8 cellular contexts compared by ENCODE assay signal in genomic region chr3:141303481-141304223, GRCh38.
A peak's percentile ranks its signal among the peaks of the same experiment; 100 is the strongest.
DNase-seq lines count a peak whose midpoint lies in the region; ATAC-seq and TF ChIP-seq lines count a peak whose summit lies in the region.

No MANE protein-coding gene starts in this region.

- H3K9me3 ChIP-seq in BE2C = no peaks in the 10 kb centered on the region
- H3K9me3 ChIP-seq in endodermal cell (ENCODE audit: control insufficient read depth, low read length) = peaks cover 15% of the 10 kb centered on the region
- H3K9me3 ChIP-seq in upper lobe of right lung = no peaks in the 10 kb centered on the region

- ATAC-seq in GM18909 (IDR thresholded peaks at IDR 0.05; ENCODE audit: poor library complexity, unreplicated experiment) = peak; percentile 70
- ATAC-seq in HG03442 (IDR thresholded peaks at IDR 0.05; ENCODE audit: unreplicated experiment) = peak; percentile 63
- ATAC-seq in activated B cell treated with CpG ODN at 0.5 μM for 24 hours (ENCODE audit: low read depth) = peak; percentile 88
- ATAC-seq in upper lobe of right lung = peak; percentile 91

- H3K27ac ChIP-seq in endodermal cell (ENCODE audit: low read depth, low read length) (no peak overlapping the region), upper lobe of right lung (no peak overlapping the region)

- H3K4me1 ChIP-seq in BE2C = no peaks in the 10 kb centered on the region
- no peaks in the 10 kb centered on the region for H3K4me1 ChIP-seq in endodermal cell (ENCODE audit: control insufficient read depth, insufficient read depth, low read length)
- no peaks in the 10 kb centered on the region for H3K4me1 ChIP-seq in upper lobe of right lung

- H3K36me3 ChIP-seq in BE2C = no peaks in the 10 kb centered on the region
- H3K36me3 ChIP-seq in endodermal cell (ENCODE audit: control insufficient read depth, insufficient read depth, low read length) = no peaks in the 10 kb centered on the region
- H3K36me3 ChIP-seq in upper lobe of right lung = no peaks in the 10 kb centered on the region

- H3K4me1 Mint-ChIP-seq in activated B cell treated with CpG ODN at 0.5 μM for 24 hours (peaks cover 2% of the 10 kb centered on the region), endodermal cell (no peaks in the 10 kb centered on the region)

- H3K27me3 Mint-ChIP-seq in activated B cell treated with CpG ODN at 0.5 μM for 24 hours (no peaks in the 10 kb centered on the region), endodermal cell (ENCODE audit: insufficient read depth) (peaks cover 12% of the 10 kb centered on the region)

- H3K36me3 Mint-ChIP-seq in activated B cell treated with CpG ODN at 0.5 μM for 24 hours (ENCODE audit: low read depth) = no peaks in the 10 kb centered on the region
- peaks cover 22% of the 10 kb centered on the region for H3K36me3 Mint-ChIP-seq in endodermal cell (ENCODE audit: low read depth)

- H3K4me3 Mint-ChIP-seq in activated B cell treated with CpG ODN at 0.5 μM for 24 hours (no peak overlapping the region), endodermal cell (no peak overlapping the region)

- H3K9me3 Mint-ChIP-seq in activated B cell treated with CpG ODN at 0.5 μM for 24 hours (no peaks in the 10 kb centered on the region), endodermal cell (peaks cover 31% of the 10 kb centered on the region)

- H3K27ac Mint-ChIP-seq in activated B cell treated with CpG ODN at 0.5 μM for 24 hours = no peak overlapping the region
- no peak overlapping the region for H3K27ac Mint-ChIP-seq in endodermal cell

- DNase-seq in BE2C (peak; percentile 67), NCI-H510A (lab: John Stamatoyannopoulos, UW) (peak; percentile 19), activated B cell treated with CpG ODN at 0.5 μM for 24 hours (no peak), endodermal cell (peak; percentile 80), middle frontal gyrus (ENCODE audit: extremely low spot score, low spot score) (peak; percentile 69), upper lobe of right lung (no peak)

- POLR2A ChIA-PET in activated B cell treated with CpG ODN at 0.5 μM for 24 hours (lab: Charles Lee) = interaction anchor here (0.9 to 1.5 kb wide), 2 partner anchors 8 to 183 kb away, joined by 3 to 8 read pairs; partner anchors contain the start of gene RASA2

- intact Hi-C loops in activated B cell treated with CpG ODN at 0.5 μM for 24 hours (cut with micrococcal nuclease) (loop anchor here (1.0 to 2.0 kb wide), 5 partner anchors 138 to 609 kb away; no protein-coding TSS in a partner anchor), upper lobe of right lung (cut with DNase I) (no loop called here)

- no peaks in the 10 kb centered on the region for H3K27me3 ChIP-seq in BE2C
- H3K27me3 ChIP-seq in endodermal cell (ENCODE audit: control insufficient read depth, insufficient read depth, low read length, poor library complexity, severe bottlenecking) = no peaks in the 10 kb centered on the region
- H3K27me3 ChIP-seq in upper lobe of right lung = no peaks in the 10 kb centered on the region

- no peak overlapping the region for H3K9ac ChIP-seq in endodermal cell (ENCODE audit: extremely low read depth, low read length, poor library complexity, severe bottlenecking)

- CTCF ChIA-PET in activated B cell treated with CpG ODN at 0.5 μM for 24 hours (lab: Charles Lee) = interaction anchor here (0.9 to 11.5 kb wide), 14 partner anchors 8 to 267 kb away, joined by 3 to 107 read pairs (median 6); no protein-coding TSS in a partner anchor

- H3K4me3 ChIP-seq in BE2C (ENCODE audit: low read depth, low read length) (no peak overlapping the region), endodermal cell (ENCODE audit: low read length) (no peak overlapping the region), upper lobe of right lung (no peak overlapping the region)

- TF ChIP-seq CTCF in BE2C (IDR thresholded peaks at IDR 0.05; ENCODE audit: low read depth, low read length) (peak; percentile 78), activated B cell treated with CpG ODN at 0.5 μM for 24 hours (IDR thresholded peaks at IDR 0.05) (no peak), endodermal cell (conservative IDR thresholded peaks at IDR 0.05) (peak; percentile 93), upper lobe of right lung (IDR thresholded peaks at IDR 0.05) (peak; percentile 83)

- 88 to 90% methylated on average over 12 to 13 of the region's 13 CpGs for WGBS in endodermal cell (ENCODE audit: insufficient coverage in 1 of 2, insufficient read length in 1 of 2), 2 experiments

Comparison
In these comparisons a context has a peak if more than half of its experiments do, and no peak if none do; other contexts are left out.
1. DNase-seq: peak in BE2C (single experiment), NCI-H510A (single experiment), endodermal cell (single experiment) and middle frontal gyrus (single experiment); none in activated B cell treated with CpG ODN at 0.5 μM for 24 hours (single experiment) and upper lobe of right lung (single experiment).
2. Peak in every context shown above with its lines, with median percentiles within 50 percentile points of each other: ATAC-seq.